18 cellular contexts compared by ENCODE assay signal in genomic region chr10:123038782-123039631, GRCh38. TPM values are rescaled to one million over a fixed set of nuclear protein-coding genes. Genes with fewer than 3 reads are reported as not detected.
DNase-seq lines count a peak whose midpoint lies in the region; ATAC-seq and FAIRE-seq lines count a peak whose summit lies in the region.
"Had no signal": no experiment of that assay in that cellular context is flagged by ENCODE, and none has a peak within 500 bp of the region (broad histone marks: within the 10 kb centered on the region; RNA-seq: fewer than 3 reads in every experiment).

No MANE protein-coding gene starts in this region.

- H3K27ac Mint-ChIP-seq in activated T-helper 17 cell treated with anti-CD3 and anti-CD28 coated beads, Interleukin-2, amount 50 U/mL, for 72 hours: no peak overlapping the region
- no peak overlapping the region for H3K27ac Mint-ChIP-seq in naive thymus-derived CD4-positive, alpha-beta T cell
- H3K27ac Mint-ChIP-seq: activated naive CD8-positive, alpha-beta T cell treated with anti-CD3 and anti-CD28 coated beads for 36 hours; mesothelial cell of epicardium had no signal

- no peak overlapping the region for H3K27ac ChIP-seq in naive thymus-derived CD4-positive, alpha-beta T cell (ENCODE audit: low read depth, low read length)
- H3K27ac ChIP-seq: KMS-11, suprapubic skin had no signal

- CTCF ChIA-PET in naive thymus-derived CD4-positive, alpha-beta T cell (lab: Charles Lee): no interaction called here

- in situ Hi-C loops in G401 (cut with HindIII; ENCODE audit: low sequenced_read_pairs): no loop called here

- peaks cover 0 to 21% (median 2%) of the 10 kb centered on the region in 3 experiments for H3K36me3 ChIP-seq in naive thymus-derived CD4-positive, alpha-beta T cell (ENCODE audit: control insufficient read depth in 2 of 3, insufficient read depth in 3 of 3, low read length in 3 of 3)

- FAIRE-seq in GM18507 (lab: Jason Lieb, UNC): peak; percentile 49
- FAIRE-seq: D721Med had no signal

- no peak overlapping the region for H3K4me3 Mint-ChIP-seq in activated T-helper 17 cell treated with anti-CD3 and anti-CD28 coated beads, Interleukin-2, amount 50 U/mL, for 72 hours
- peak overlapping the region in 1 of 10 donors; percentile 17 for H3K4me3 Mint-ChIP-seq in naive thymus-derived CD4-positive, alpha-beta T cell
- H3K4me3 Mint-ChIP-seq: activated naive CD8-positive, alpha-beta T cell treated with anti-CD3 and anti-CD28 coated beads for 36 hours; activated T-cell treated with anti-CD3 and anti-CD28 coated beads, Interleukin-2, amount 50 U/mL, for 4 hours; mesothelial cell of epicardium had no signal

- POLR2A ChIA-PET in naive thymus-derived CD4-positive, alpha-beta T cell (lab: Charles Lee): no interaction called here

- H3K9me3 ChIP-seq in naive thymus-derived CD4-positive, alpha-beta T cell (ENCODE audit: control insufficient read depth in 2 of 3, low read length in 3 of 3): no peaks in the 10 kb centered on the region
- H3K9me3 ChIP-seq: suprapubic skin had no signal

- H3K4me1 Mint-ChIP-seq in activated T-helper 17 cell treated with anti-CD3 and anti-CD28 coated beads, Interleukin-2, amount 50 U/mL, for 72 hours: peaks cover 7% of the 10 kb centered on the region
- peaks cover 0 to 9% (median 6%) of the 10 kb centered on the region in 7 donors for H3K4me1 Mint-ChIP-seq in naive thymus-derived CD4-positive, alpha-beta T cell
- H3K4me1 Mint-ChIP-seq: mesothelial cell of epicardium had no signal

- DNase-seq in GM18507 (ENCODE audit: extremely low spot score, insufficient read length, low read depth) (no peak), ureter (ENCODE audit: low spot score) (no peak), germinal center (ENCODE audit: low spot score) (no peak), G401 (ENCODE audit: low spot score) (no peak)
- DNase-seq in naive thymus-derived CD4-positive, alpha-beta T cell: no peak
- DNase-seq in activated CD4-positive, alpha-beta T cell treated with anti-CD3 and anti-CD28 coated beads, Interleukin-2, amount 50 U/mL, for 4 hours: no peak
- DNase-seq: activated CD4-positive, alpha-beta T cell treated with anti-CD3 and anti-CD28 coated beads, Interleukin-2, amount 50 U/mL, for 48 hours; activated naive CD8-positive, alpha-beta T cell treated with anti-CD3 and anti-CD28 coated beads for 36 hours; activated T-cell treated with anti-CD3 and anti-CD28 coated beads, Interleukin-2, amount 50 U/mL, for 4 hours; NCI-H1417; PC-3; stimulated activated CD4-positive, alpha-beta T cell treated with anti-CD3 and anti-CD28 coated beads, Interleukin-4, amount 100 ng/mL, for 1 hour had no signal

- H3K27me3 ChIP-seq in naive thymus-derived CD4-positive, alpha-beta T cell (ENCODE audit: control insufficient read depth in 2 of 2, insufficient read depth in 2 of 2, low read length in 2 of 2): no peaks in the 10 kb centered on the region
- H3K27me3 ChIP-seq: suprapubic skin had no signal

- no peak overlapping the region for H3K4me3 ChIP-seq in naive thymus-derived CD4-positive, alpha-beta T cell (ENCODE audit: low read length)
- H3K4me3 ChIP-seq: suprapubic skin had no signal

- no peaks in the 10 kb centered on the region for H3K9me3 Mint-ChIP-seq in activated T-helper 17 cell treated with anti-CD3 and anti-CD28 coated beads, Interleukin-2, amount 50 U/mL, for 72 hours
- no peaks in the 10 kb centered on the region for H3K9me3 Mint-ChIP-seq in naive thymus-derived CD4-positive, alpha-beta T cell
- H3K9me3 Mint-ChIP-seq: activated naive CD8-positive, alpha-beta T cell treated with anti-CD3 and anti-CD28 coated beads for 36 hours; activated T-cell treated with anti-CD3 and anti-CD28 coated beads, Interleukin-2, amount 50 U/mL, for 4 hours; mesothelial cell of epicardium had no signal

- no peaks in the 10 kb centered on the region for H3K27me3 Mint-ChIP-seq in activated T-helper 17 cell treated with anti-CD3 and anti-CD28 coated beads, Interleukin-2, amount 50 U/mL, for 72 hours
- H3K27me3 Mint-ChIP-seq in naive thymus-derived CD4-positive, alpha-beta T cell: no peaks in the 10 kb centered on the region
- H3K27me3 Mint-ChIP-seq: activated naive CD8-positive, alpha-beta T cell treated with anti-CD3 and anti-CD28 coated beads for 36 hours had no signal

- H3K36me3 Mint-ChIP-seq in activated T-helper 17 cell treated with anti-CD3 and anti-CD28 coated beads, Interleukin-2, amount 50 U/mL, for 72 hours (ENCODE audit: low read depth): peaks cover 47% of the 10 kb centered on the region
- peaks cover 5 to 41% (median 28%) of the 10 kb centered on the region in 5 donors for H3K36me3 Mint-ChIP-seq in naive thymus-derived CD4-positive, alpha-beta T cell

- H3K4me1 ChIP-seq in naive thymus-derived CD4-positive, alpha-beta T cell (ENCODE audit: control insufficient read depth in 2 of 2, insufficient read depth in 2 of 2, low read length in 2 of 2): no peaks in the 10 kb centered on the region
- H3K4me1 ChIP-seq: suprapubic skin had no signal

- ATAC-seq in HG03354 (IDR thresholded peaks at IDR 0.05; ENCODE audit: poor library complexity, severe bottlenecking, unreplicated experiment): peak; percentile 47
- ATAC-seq in activated T-helper 17 cell treated with anti-CD3 and anti-CD28 coated beads, Interleukin-2, amount 50 U/mL, for 72 hours (replicated peaks): peak; percentile 21
- ATAC-seq in naive thymus-derived CD4-positive, alpha-beta T cell: peak; percentile 31
- ATAC-seq: activated T-cell treated with anti-CD3 and anti-CD28 coated beads, Interleukin-2, amount 50 U/mL, for 4 hours; PC-3 had no signal

- intact Hi-C loops in naive thymus-derived CD4-positive, alpha-beta T cell (cut with micrococcal nuclease): no loop called here

RNA-seq across cellular contexts. Expression of gene ACADSB, which starts 30.2 kb away (rescaled TPM):
- 10 to 100 TPM; 25.1 to 30.6 TPM for total RNA-seq in activated T-helper 17 cell treated with anti-CD3 and anti-CD28 coated beads, Interleukin-2, amount 50 U/mL, for 72 hours
- 10 to 100 TPM; 23.7 to 47.0 (median 27.3) TPM for total RNA-seq in naive thymus-derived CD4-positive, alpha-beta T cell
- 10 to 100 TPM; 25.0 to 35.3 TPM for polyA plus RNA-seq in naive thymus-derived CD4-positive, alpha-beta T cell
- 34.9 TPM for total RNA-seq in ureter
- 6.5 and 10.9 TPM in 2 replicates for total RNA-seq in G401 (2014; rRNA removed; shearing (Covaris generic))

RNA-seq across cellular contexts. Expression of gene IKZF5, which starts 30.4 kb away (rescaled TPM):
- total RNA-seq in activated T-helper 17 cell treated with anti-CD3 and anti-CD28 coated beads, Interleukin-2, amount 50 U/mL, for 72 hours: 10 to 100 TPM; 15.0 to 18.4 TPM
- 10 to 100 TPM; 15.8 to 57.7 (median 37.2) TPM for total RNA-seq in naive thymus-derived CD4-positive, alpha-beta T cell
- polyA plus RNA-seq in naive thymus-derived CD4-positive, alpha-beta T cell: 10 to 100 TPM; 17.8 to 25.9 TPM
- total RNA-seq in ureter: 18.5 TPM
- 0.49 and 1.0 TPM in 2 replicates for total RNA-seq in G401 (2014; rRNA removed; shearing (Covaris generic))

RNA-seq across cellular contexts. Expression of gene PSTK, which starts 58.8 kb away (rescaled TPM):
- total RNA-seq in activated T-helper 17 cell treated with anti-CD3 and anti-CD28 coated beads, Interleukin-2, amount 50 U/mL, for 72 hours: 1 to 10 TPM; 2.8 to 5.0 TPM
- 10 to 100 TPM in 1 of 5 experiments, 1 to 10 TPM in 4; 4.3 to 13.2 (median 5.9) TPM for total RNA-seq in naive thymus-derived CD4-positive, alpha-beta T cell
- 1 to 10 TPM; 8.9 to 9.3 TPM for polyA plus RNA-seq in naive thymus-derived CD4-positive, alpha-beta T cell
- total RNA-seq in ureter: 5.1 TPM
- total RNA-seq in G401 (2014; rRNA removed; shearing (Covaris generic)): 12.2 and 22.3 TPM in 2 replicates
